1 cellular context compared by ENCODE assay signal in the genomic region with DNA sequence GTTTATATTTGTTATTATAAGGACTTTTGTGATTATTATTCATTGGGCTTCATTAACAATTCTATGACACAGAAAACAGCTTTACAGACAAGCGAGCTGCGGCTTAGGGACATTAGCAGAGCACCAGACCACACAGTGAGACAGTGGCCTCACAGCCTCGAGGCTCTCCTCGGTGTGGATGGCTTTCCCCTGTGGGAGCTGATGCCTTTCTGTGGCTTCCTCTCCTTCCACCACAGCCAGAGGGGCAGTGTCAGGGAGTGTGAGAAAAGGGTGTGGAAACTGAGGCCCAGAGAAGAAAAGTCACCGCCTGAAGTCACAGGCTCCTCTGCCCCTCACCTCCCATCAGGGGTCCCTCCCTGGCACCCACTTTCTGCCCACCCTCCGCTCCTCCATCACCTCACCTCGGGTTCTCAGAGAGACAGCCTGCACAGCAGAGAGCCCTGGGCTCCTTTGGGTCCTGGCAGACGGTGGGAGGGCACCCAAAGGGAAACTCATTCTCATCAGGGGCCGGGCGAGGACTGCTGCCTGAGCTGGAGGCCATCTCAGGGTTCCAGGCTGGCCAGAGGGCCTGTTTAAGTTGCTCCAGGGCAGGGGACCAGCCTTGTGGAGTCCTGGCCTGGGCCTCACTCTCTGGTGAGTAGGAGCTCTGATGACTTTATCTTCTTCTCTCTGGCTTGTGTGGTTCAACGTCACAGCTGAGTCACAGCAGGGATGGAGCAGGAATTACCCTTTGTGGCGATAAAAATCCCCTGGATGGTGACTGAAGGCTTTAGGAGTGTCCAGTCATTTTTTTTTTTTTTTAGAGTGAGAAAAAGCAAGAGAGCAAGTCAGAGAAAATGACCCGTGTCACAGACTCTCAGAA.
TF ChIP-seq lines count a peak whose summit lies in the region.

No MANE protein-coding gene starts in this region.

TF ChIP-seq in GM23338, 12 proteins besides CTCF, POLR2A, EP300 and RAD21 (continued from another document):
- TF ChIP-seq, protein P1, sequence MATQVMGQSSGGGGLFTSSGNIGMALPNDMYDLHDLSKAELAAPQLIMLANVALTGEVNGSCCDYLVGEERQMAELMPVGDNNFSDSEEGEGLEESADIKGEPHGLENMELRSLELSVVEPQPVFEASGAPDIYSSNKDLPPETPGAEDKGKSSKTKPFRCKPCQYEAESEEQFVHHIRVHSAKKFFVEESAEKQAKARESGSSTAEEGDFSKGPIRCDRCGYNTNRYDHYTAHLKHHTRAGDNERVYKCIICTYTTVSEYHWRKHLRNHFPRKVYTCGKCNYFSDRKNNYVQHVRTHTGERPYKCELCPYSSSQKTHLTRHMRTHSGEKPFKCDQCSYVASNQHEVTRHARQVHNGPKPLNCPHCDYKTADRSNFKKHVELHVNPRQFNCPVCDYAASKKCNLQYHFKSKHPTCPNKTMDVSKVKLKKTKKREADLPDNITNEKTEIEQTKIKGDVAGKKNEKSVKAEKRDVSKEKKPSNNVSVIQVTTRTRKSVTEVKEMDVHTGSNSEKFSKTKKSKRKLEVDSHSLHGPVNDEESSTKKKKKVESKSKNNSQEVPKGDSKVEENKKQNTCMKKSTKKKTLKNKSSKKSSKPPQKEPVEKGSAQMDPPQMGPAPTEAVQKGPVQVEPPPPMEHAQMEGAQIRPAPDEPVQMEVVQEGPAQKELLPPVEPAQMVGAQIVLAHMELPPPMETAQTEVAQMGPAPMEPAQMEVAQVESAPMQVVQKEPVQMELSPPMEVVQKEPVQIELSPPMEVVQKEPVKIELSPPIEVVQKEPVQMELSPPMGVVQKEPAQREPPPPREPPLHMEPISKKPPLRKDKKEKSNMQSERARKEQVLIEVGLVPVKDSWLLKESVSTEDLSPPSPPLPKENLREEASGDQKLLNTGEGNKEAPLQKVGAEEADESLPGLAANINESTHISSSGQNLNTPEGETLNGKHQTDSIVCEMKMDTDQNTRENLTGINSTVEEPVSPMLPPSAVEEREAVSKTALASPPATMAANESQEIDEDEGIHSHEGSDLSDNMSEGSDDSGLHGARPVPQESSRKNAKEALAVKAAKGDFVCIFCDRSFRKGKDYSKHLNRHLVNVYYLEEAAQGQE (IDR thresholded peaks at IDR 0.05; ENCODE audit: unreplicated experiment) = no peak
- TF ChIP-seq STAT1 (IDR thresholded peaks at IDR 0.05; ENCODE audit: unreplicated experiment) (no peak), POLR2AphosphoS5 (IDR thresholded peaks at IDR 0.05; ENCODE audit: low read depth) (no peak), JUNB (IDR thresholded peaks at IDR 0.05; ENCODE audit: unreplicated experiment) (no peak), EZH2phosphoT487 (IDR thresholded peaks at IDR 0.05; ENCODE audit: unreplicated experiment) (no peak), EZH2 (IDR thresholded peaks at IDR 0.05; ENCODE audit: low read depth, unreplicated experiment) (no peak), CREB1 (CRISPR knock-in tag; IDR thresholded peaks at IDR 0.05; ENCODE audit: low read depth) (no peak)
- TF ChIP-seq, protein P2, sequence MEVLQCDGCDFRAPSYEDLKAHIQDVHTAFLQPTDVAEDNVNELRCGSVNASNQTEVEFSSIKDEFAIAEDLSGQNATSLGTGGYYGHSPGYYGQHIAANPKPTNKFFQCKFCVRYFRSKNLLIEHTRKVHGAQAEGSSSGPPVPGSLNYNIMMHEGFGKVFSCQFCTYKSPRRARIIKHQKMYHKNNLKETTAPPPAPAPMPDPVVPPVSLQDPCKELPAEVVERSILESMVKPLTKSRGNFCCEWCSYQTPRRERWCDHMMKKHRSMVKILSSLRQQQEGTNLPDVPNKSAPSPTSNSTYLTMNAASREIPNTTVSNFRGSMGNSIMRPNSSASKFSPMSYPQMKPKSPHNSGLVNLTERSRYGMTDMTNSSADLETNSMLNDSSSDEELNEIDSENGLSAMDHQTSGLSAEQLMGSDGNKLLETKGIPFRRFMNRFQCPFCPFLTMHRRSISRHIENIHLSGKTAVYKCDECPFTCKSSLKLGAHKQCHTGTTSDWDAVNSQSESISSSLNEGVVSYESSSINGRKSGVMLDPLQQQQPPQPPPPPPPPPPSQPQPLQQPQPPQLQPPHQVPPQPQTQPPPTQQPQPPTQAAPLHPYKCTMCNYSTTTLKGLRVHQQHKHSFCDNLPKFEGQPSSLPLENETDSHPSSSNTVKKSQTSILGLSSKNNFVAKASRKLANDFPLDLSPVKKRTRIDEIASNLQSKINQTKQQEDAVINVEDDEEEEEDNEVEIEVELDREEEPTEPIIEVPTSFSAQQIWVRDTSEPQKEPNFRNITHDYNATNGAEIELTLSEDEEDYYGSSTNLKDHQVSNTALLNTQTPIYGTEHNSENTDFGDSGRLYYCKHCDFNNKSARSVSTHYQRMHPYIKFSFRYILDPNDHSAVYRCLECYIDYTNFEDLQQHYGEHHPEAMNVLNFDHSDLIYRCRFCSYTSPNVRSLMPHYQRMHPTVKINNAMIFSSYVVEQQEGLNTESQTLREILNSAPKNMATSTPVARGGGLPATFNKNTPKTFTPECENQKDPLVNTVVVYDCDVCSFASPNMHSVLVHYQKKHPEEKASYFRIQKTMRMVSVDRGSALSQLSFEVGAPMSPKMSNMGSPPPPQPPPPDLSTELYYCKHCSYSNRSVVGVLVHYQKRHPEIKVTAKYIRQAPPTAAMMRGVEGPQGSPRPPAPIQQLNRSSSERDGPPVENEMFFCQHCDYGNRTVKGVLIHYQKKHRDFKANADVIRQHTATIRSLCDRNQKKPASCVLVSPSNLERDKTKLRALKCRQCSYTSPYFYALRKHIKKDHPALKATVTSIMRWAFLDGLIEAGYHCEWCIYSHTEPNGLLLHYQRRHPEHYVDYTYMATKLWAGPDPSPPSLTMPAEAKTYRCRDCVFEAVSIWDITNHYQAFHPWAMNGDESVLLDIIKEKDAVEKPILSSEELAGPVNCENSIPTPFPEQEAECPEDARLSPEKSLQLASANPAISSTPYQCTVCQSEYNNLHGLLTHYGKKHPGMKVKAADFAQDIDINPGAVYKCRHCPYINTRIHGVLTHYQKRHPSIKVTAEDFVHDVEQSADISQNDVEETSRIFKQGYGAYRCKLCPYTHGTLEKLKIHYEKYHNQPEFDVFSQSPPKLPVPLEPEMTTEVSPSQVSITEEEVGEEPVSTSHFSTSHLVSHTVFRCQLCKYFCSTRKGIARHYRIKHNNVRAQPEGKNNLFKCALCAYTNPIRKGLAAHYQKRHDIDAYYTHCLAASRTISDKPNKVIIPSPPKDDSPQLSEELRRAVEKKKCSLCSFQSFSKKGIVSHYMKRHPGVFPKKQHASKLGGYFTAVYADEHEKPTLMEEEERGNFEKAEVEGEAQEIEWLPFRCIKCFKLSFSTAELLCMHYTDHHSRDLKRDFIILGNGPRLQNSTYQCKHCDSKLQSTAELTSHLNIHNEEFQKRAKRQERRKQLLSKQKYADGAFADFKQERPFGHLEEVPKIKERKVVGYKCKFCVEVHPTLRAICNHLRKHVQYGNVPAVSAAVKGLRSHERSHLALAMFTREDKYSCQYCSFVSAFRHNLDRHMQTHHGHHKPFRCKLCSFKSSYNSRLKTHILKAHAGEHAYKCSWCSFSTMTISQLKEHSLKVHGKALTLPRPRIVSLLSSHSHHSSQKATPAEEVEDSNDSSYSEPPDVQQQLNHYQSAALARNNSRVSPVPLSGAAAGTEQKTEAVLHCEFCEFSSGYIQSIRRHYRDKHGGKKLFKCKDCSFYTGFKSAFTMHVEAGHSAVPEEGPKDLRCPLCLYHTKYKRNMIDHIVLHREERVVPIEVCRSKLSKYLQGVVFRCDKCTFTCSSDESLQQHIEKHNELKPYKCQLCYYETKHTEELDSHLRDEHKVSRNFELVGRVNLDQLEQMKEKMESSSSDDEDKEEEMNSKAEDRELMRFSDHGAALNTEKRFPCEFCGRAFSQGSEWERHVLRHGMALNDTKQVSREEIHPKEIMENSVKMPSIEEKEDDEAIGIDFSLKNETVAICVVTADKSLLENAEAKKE (CRISPR knock-in tag; IDR thresholded peaks at IDR 0.05) = no peak
- TF ChIP-seq, protein P3, sequence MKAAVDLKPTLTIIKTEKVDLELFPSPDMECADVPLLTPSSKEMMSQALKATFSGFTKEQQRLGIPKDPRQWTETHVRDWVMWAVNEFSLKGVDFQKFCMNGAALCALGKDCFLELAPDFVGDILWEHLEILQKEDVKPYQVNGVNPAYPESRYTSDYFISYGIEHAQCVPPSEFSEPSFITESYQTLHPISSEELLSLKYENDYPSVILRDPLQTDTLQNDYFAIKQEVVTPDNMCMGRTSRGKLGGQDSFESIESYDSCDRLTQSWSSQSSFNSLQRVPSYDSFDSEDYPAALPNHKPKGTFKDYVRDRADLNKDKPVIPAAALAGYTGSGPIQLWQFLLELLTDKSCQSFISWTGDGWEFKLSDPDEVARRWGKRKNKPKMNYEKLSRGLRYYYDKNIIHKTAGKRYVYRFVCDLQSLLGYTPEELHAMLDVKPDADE (IDR thresholded peaks at IDR 0.05) = no peak
